ENCODE assay signal across 8 cellular contexts in the genomic region with DNA sequence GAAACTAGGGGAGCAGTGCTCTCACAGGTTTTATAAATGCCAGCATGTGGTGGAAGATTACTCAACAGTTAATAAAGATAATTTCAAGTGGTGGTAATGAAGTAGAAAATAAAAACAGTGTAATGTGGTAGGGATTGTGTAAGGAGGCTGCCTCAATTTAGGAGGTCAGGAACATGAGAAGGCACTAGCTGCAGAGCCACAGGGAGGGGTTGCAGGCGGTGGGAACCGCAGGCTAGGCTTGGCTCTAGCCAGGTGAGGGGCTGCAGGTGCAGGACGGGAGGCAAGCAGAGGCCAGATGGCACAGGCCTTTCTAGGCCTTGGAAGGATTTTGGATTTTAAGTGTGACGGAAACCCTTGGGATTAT. TPM values are rescaled to one million over a fixed set of nuclear protein-coding genes. Genes with fewer than 3 reads are reported as not detected.
DNase-seq lines count a peak whose midpoint lies in the region; ATAC-seq, FAIRE-seq and TF ChIP-seq lines count a peak whose summit lies in the region.

No MANE protein-coding gene starts in this region.

- ATAC-seq in A549 (peak; percentile 39 to 54), HG03159 (IDR thresholded peaks at IDR 0.05; ENCODE audit: unreplicated experiment) (peak; percentile 3), aorta (ENCODE audit: low FRiP score) (no peak)

- peaks cover 15% of the 10 kb centered on the region for H3K36me3 ChIP-seq in ectodermal cell (ENCODE audit: control insufficient read depth, insufficient read depth, low read length)
- H3K36me3 ChIP-seq in mucosa of rectum (ENCODE audit: control insufficient read depth in 2 of 2, insufficient read depth in 2 of 2, low read length in 2 of 2) = peaks cover 9 to 22% of the 10 kb centered on the region in 2 donors
- H3K36me3 ChIP-seq in aorta (ENCODE audit: control insufficient read depth in 1 of 2, insufficient read depth in 2 of 2, low read length in 1 of 2) = peaks cover 0 to 1% of the 10 kb centered on the region in 2 donors

- no peak for TF ChIP-seq EP300 in A549 (IDR thresholded peaks at IDR 0.05)

- H3K27ac ChIP-seq in A549 = peak overlapping the region; percentile 94 to 97
- H3K27ac ChIP-seq in ectodermal cell (ENCODE audit: insufficient read depth, low read depth, low read length, poor library complexity, severe bottlenecking) = peak overlapping the region; percentile 38
- peak overlapping the region; percentile 99 to 100 for H3K27ac ChIP-seq in mucosa of rectum (ENCODE audit: low read depth in 2 of 2, low read length in 2 of 2)
- H3K27ac ChIP-seq in aorta (ENCODE audit: low read depth in 1 of 2, low read length in 2 of 2) = peak overlapping the region; percentile 31 to 67

- TF ChIP-seq RAD21 in A549 (conservative IDR thresholded peaks at IDR 0.05 in 1 of 2, IDR thresholded peaks at IDR 0.05 in 1 of 2) = no peak

- no peaks in the 10 kb centered on the region for H3K27me3 ChIP-seq in ectodermal cell (ENCODE audit: control insufficient read depth, insufficient read depth, low read length, poor library complexity, severe bottlenecking)
- no peaks in the 10 kb centered on the region for H3K27me3 ChIP-seq in mucosa of rectum (ENCODE audit: control insufficient read depth in 2 of 2, insufficient read depth in 2 of 2, low read length in 2 of 2)
- no peaks in the 10 kb centered on the region for H3K27me3 ChIP-seq in aorta (ENCODE audit: control insufficient read depth in 1 of 2, insufficient read depth in 2 of 2, low read length in 1 of 2)

- CTCF ChIA-PET in A549 (lab: Yijun Ruan, JAX) = interaction anchor here (0.6 to 2.0 kb wide), 8 partner anchors 9 to 798 kb away, joined by 3 to 7 read pairs (median 4); no protein-coding TSS in a partner anchor

- no peak for TF ChIP-seq POLR2A in A549 (IDR thresholded peaks at IDR 0.05; ENCODE audit: low read length)

- TF ChIP-seq CTCF in A549 (IDR thresholded peaks at IDR 0.05) (no peak), GM12875 (IDR thresholded peaks at IDR 0.05; ENCODE audit: borderline replicate concordance, insufficient read depth, low read depth, low read length) (no peak)

- H3K4me1 ChIP-seq in A549 (peaks cover 13% of the 10 kb centered on the region; the same call in 2 of the 3 replicates), ectodermal cell (ENCODE audit: control insufficient read depth, insufficient read depth, low read length) (peaks cover 3% of the 10 kb centered on the region), mucosa of rectum (ENCODE audit: control insufficient read depth in 2 of 2, insufficient read depth in 2 of 2, low read length in 2 of 2) (peaks cover 15 to 18% of the 10 kb centered on the region in 2 donors), aorta (ENCODE audit: control insufficient read depth in 1 of 2, insufficient read depth in 2 of 2, low read length in 2 of 2) (peaks cover 0 to 3% of the 10 kb centered on the region in 2 donors)

- POLR2A ChIA-PET in A549 (lab: Yijun Ruan, JAX) = interaction anchor here (1.0 kb wide), 1 partner anchor 11 kb away, joined by 4 read pairs; no protein-coding TSS in a partner anchor

- 11% methylated on average over 4 of the region's 4 CpGs for WGBS in A549 (ENCODE audit: missing lambda C conversion rate)
- WGBS in ectodermal cell, 2 experiments = 26 to 28% methylated on average over 4 of the region's 4 CpGs
- WGBS in aorta, 2 donors = 2 to 3% methylated on average over 4 of the region's 4 CpGs

- H3K9me3 ChIP-seq in A549 (no peaks in the 10 kb centered on the region), ectodermal cell (ENCODE audit: control insufficient read depth, low read length) (no peaks in the 10 kb centered on the region), mucosa of rectum (ENCODE audit: control insufficient read depth in 2 of 2, low read length in 2 of 2) (no peaks in the 10 kb centered on the region), aorta (ENCODE audit: control insufficient read depth, low read length) (no peaks in the 10 kb centered on the region)

- intact Hi-C loops in aorta (cut with DNase I) = no loop called here

- peak overlapping the region; percentile 96 for H3K4me2 ChIP-seq in A549

- H3K4me3 ChIP-seq in A549 = peak overlapping the region; percentile 90
- H3K4me3 ChIP-seq in GM12875 (ENCODE audit: low read depth, low read length) = peak overlapping the region; percentile 86
- H3K4me3 ChIP-seq in ectodermal cell (ENCODE audit: insufficient read depth, low read depth, low read length) = peak overlapping the region; percentile 85
- peak overlapping the region; percentile 100 for H3K4me3 ChIP-seq in mucosa of rectum (ENCODE audit: low read length in 2 of 2)
- H3K4me3 ChIP-seq in aorta (ENCODE audit: low read length in 2 of 2) = peak overlapping the region; percentile 56 to 99

- peak overlapping the region; percentile 64 to 98 for H3K9ac ChIP-seq in mucosa of rectum (ENCODE audit: low read depth in 1 of 2, low read length in 2 of 2)

- DNase-seq in A549 (ENCODE audit: low read depth in 1 of 2, low spot score in 1 of 2) (no peak), RKO (ENCODE audit: low spot score) (peak; percentile 11), aorta (no peak)
- DNase-seq in activated CD4-positive, alpha-beta T cell treated with anti-CD3 and anti-CD28 coated beads, Interleukin-2, amount 50 U/mL, for 48 hours = no peak

- FAIRE-seq in A549 (lab: Jason Lieb, UNC) = no peak

TF ChIP-seq in A549, 52 proteins besides CTCF, POLR2A, EP300 and RAD21:
- no peak for TF ChIP-seq ZNF302 (CRISPR knock-in tag; IDR thresholded peaks at IDR 0.05)
- no peak for TF ChIP-seq FOSB (CRISPR knock-in tag; IDR thresholded peaks at IDR 0.05)
- TF ChIP-seq NFE2L2 (conservative IDR thresholded peaks at IDR 0.05; ENCODE audit: low read length) = no peak
- no peak for TF ChIP-seq ESRRA (IDR thresholded peaks at IDR 0.05; ENCODE audit: borderline replicate concordance, low read length)

RNA-seq across cellular contexts. Expression of a gene that starts 0.8 kb away (rescaled TPM):
- 4.0 and 6.3 TPM in 2 replicates for polyA plus RNA-seq in A549 (2011; rRNA removed)
- 4.0 and 4.7 TPM in 2 replicates for polyA plus RNA-seq in A549 (2012; cell fraction: cytosol; rRNA removed)
- 3.2 and 4.8 TPM in 2 replicates for polyA plus RNA-seq in A549 (2012; cell fraction: nucleus; rRNA removed)
- polyA plus RNA-seq in A549 (2017; fragmentation: RNase III; extraction: RNeasy Plus Mini Kit Qiagen cat#74134 plus additional on column Dnase treatment) = 3.1 to 3.8 TPM (median 3.1 TPM) in 3 replicates
- 4.4 and 6.6 TPM in 2 replicates for polyA minus RNA-seq in A549 (2011; rRNA and poly(A)+ RNA removed)
- 8.8 TPM for polyA plus RNA-seq in ectodermal cell (2013, experiment 1 of 4)
- polyA plus RNA-seq in ectodermal cell (2013, experiment 2 of 4) = 9.0 TPM
- 7.7 TPM for polyA plus RNA-seq in ectodermal cell (2013, experiment 3 of 4)
- polyA plus RNA-seq in ectodermal cell (2013, experiment 4 of 4) = 7.0 TPM
- total RNA-seq in aorta = 10 to 100 TPM; 14.0 to 22.2 TPM
- polyA plus RNA-seq in aorta = 1 to 10 TPM; 4.4 to 4.5 TPM

RNA-seq across cellular contexts. Expression of a gene that starts 0.9 kb away (rescaled TPM):
- polyA plus RNA-seq in A549 (2011; rRNA removed) = 38.0 and 70.4 TPM in 2 replicates
- 25.2 and 47.9 TPM in 2 replicates for polyA plus RNA-seq in A549 (2012; cell fraction: cytosol; rRNA removed)
- 8.7 and 12.0 TPM in 2 replicates for polyA plus RNA-seq in A549 (2012; cell fraction: nucleus; rRNA removed)
- polyA plus RNA-seq in A549 (2017; fragmentation: RNase III; extraction: RNeasy Plus Mini Kit Qiagen cat#74134 plus additional on column Dnase treatment) = 62.0 to 66.9 TPM (median 64.2 TPM) in 3 replicates
- 10.9 and 17.0 TPM in 2 replicates for polyA minus RNA-seq in A549 (2011; rRNA and poly(A)+ RNA removed)
- 46.2 TPM for polyA plus RNA-seq in ectodermal cell (2013, experiment 1 of 4)
- polyA plus RNA-seq in ectodermal cell (2013, experiment 2 of 4) = 43.0 TPM
- polyA plus RNA-seq in ectodermal cell (2013, experiment 3 of 4) = 58.3 TPM
- polyA plus RNA-seq in ectodermal cell (2013, experiment 4 of 4) = 59.0 TPM
- 10 to 100 TPM; 21.0 to 28.3 TPM for total RNA-seq in aorta
- polyA plus RNA-seq in aorta = 10 to 100 TPM; 35.6 to 46.1 TPM

Comparison
In these comparisons a context has a peak if more than half of its experiments do, and no peak if none do; other contexts are left out.
1. H3K27ac ChIP-seq: peak in every context shown above with its lines; median percentile 100 in mucosa of rectum; 96 in A549; 49 in aorta; 38 in ectodermal cell.